8 cellular contexts compared by ENCODE assay signal in the genomic region with DNA sequence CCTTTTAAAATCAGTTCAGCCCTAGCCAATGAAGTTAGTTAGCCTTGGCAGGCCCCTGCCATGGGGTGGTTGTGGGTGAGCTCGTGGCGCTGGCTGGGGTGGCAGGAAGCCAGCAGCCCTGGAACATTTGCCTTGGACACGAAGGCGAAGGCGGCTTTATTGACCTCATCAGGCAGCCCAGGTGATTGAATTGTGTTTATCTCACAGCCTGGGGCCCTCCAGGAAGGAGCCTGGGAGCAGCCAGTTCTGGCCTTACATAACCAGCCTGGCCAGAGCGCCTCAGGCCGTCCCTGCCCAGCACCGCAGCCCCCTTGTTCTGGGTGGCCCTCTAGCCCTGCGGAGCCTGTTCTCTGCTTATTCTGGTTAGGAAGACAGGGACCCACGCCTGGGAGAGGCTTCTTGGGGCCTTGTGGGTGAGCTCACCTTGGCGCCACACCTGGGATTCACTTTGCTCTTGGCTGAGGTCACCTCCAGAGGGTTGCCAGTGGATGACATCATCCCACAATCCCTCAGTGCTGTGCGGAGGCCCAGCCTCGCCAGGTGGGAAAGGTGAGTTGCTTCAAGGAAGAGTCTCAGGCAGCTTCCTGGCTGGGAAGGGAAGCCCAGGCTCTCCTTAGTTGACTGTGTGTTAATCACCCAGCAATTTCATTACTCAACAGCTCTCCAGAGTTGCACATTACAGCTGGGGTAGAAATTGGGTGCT. TPM values are rescaled to one million over a fixed set of nuclear protein-coding genes. Genes with fewer than 3 reads are reported as not detected.
A peak's percentile ranks its signal among the peaks of the same experiment; 100 is the strongest.
DNase-seq lines count a peak whose midpoint lies in the region; ATAC-seq and TF ChIP-seq lines count a peak whose summit lies in the region.

No MANE protein-coding gene starts in this region.

- WGBS in thymus = 92% methylated on average over 13 of the region's 13 CpGs

- H3K4me3 ChIP-seq in astrocyte of the spinal cord (ENCODE audit: low read depth, low read length) (no peak overlapping the region), kidney epithelial cell (ENCODE audit: low read depth, low read length) (no peak overlapping the region), thymus (ENCODE audit: low read length) (no peak overlapping the region), H7 (ENCODE audit: insufficient read depth, low read depth, low read length) (no peak overlapping the region)

- no peak overlapping the region for H3K4me3 Mint-ChIP-seq in activated CD4-positive, alpha-beta T cell treated with anti-CD3 and anti-CD28 coated beads for 36 hours

- ATAC-seq in GM18520 (IDR thresholded peaks at IDR 0.05; ENCODE audit: unreplicated experiment) = no peak
- no peak for ATAC-seq in activated CD4-positive, alpha-beta T cell treated with anti-CD3 and anti-CD28 coated beads for 36 hours

- H3K4me1 Mint-ChIP-seq in activated CD4-positive, alpha-beta T cell treated with anti-CD3 and anti-CD28 coated beads for 36 hours = peaks cover 2% of the 10 kb centered on the region

- H3K9me3 ChIP-seq in thymus (ENCODE audit: control insufficient read depth) = no peaks in the 10 kb centered on the region

- no peak overlapping the region for H3K27ac Mint-ChIP-seq in activated CD4-positive, alpha-beta T cell treated with anti-CD3 and anti-CD28 coated beads for 36 hours

- in situ Hi-C loops in astrocyte of the spinal cord (cut with HindIII; ENCODE audit: low sequenced_read_pairs) = no loop called here

- CTCF ChIA-PET in activated CD4-positive, alpha-beta T cell treated with anti-CD3 and anti-CD28 coated beads for 36 hours (lab: Charles Lee) = interaction anchor here (0.7 to 1.2 kb wide), 4 partner anchors 13 to 190 kb away, joined by 3 to 4 read pairs (median 3); no protein-coding TSS in a partner anchor

- H3K36me3 ChIP-seq in kidney epithelial cell (ENCODE audit: control insufficient read depth, insufficient read depth, low read length) (no peaks in the 10 kb centered on the region), thymus (ENCODE audit: control insufficient read depth, insufficient read depth) (peaks cover 61% of the 10 kb centered on the region), H7 (replicated peaks; ENCODE audit: control insufficient read depth, insufficient read depth, low read length) (peaks cover 9% of the 10 kb centered on the region)

- TF ChIP-seq CTCF in astrocyte of the spinal cord (IDR thresholded peaks at IDR 0.05; ENCODE audit: low read depth, low read length) = no peak
- no peak for TF ChIP-seq CTCF in kidney epithelial cell (IDR thresholded peaks at IDR 0.05; ENCODE audit: insufficient read depth, low read length, poor library complexity, severe bottlenecking)

- H3K36me3 Mint-ChIP-seq in activated CD4-positive, alpha-beta T cell treated with anti-CD3 and anti-CD28 coated beads for 36 hours (ENCODE audit: low read depth) = peaks cover 2% of the 10 kb centered on the region

- POLR2A ChIA-PET in activated CD4-positive, alpha-beta T cell treated with anti-CD3 and anti-CD28 coated beads for 36 hours (lab: Charles Lee) = no interaction called here

- no peaks in the 10 kb centered on the region for H3K4me1 ChIP-seq in thymus (ENCODE audit: control insufficient read depth, insufficient read depth, low read length)

- no peaks in the 10 kb centered on the region for H3K27me3 Mint-ChIP-seq in activated CD4-positive, alpha-beta T cell treated with anti-CD3 and anti-CD28 coated beads for 36 hours

- H3K9me3 Mint-ChIP-seq in activated CD4-positive, alpha-beta T cell treated with anti-CD3 and anti-CD28 coated beads for 36 hours (ENCODE audit: low read depth) = no peaks in the 10 kb centered on the region

- DNase-seq in HuH-7.5 (ENCODE audit: low spot score) = peak; percentile 39
- peak; percentile 85 for DNase-seq in astrocyte of the spinal cord (ENCODE audit: low read depth, low spot score)
- peak; percentile 89 for DNase-seq in kidney epithelial cell (ENCODE audit: low read depth)
- DNase-seq in H7 = no peak
- DNase-seq in NCI-H187 treated with DMSO at 0.1 percent for 48 hours (lab: John Stamatoyannopoulos, UW) = no peak
- DNase-seq in activated CD4-positive, alpha-beta T cell treated with anti-CD3 and anti-CD28 coated beads for 36 hours = no peak

- H3K27me3 ChIP-seq in kidney epithelial cell (ENCODE audit: control insufficient read depth, insufficient read depth, low read length) = no peaks in the 10 kb centered on the region
- H3K27me3 ChIP-seq in thymus (ENCODE audit: control insufficient read depth, insufficient read depth) = no peaks in the 10 kb centered on the region
- no peaks in the 10 kb centered on the region for H3K27me3 ChIP-seq in H7 (ENCODE audit: control insufficient read depth, insufficient read depth, low read length)

- H3K27ac ChIP-seq in thymus (ENCODE audit: low read depth) = peak overlapping the region; percentile 77

- intact Hi-C loops in activated CD4-positive, alpha-beta T cell treated with anti-CD3 and anti-CD28 coated beads for 36 hours (cut with DNase I, micrococcal nuclease) = no loop called here

RNA-seq across cellular contexts. Expression of gene RPL26L1, which starts 54.4 kb away (rescaled TPM):
- 71.5 and 81.1 TPM in 2 replicates for total RNA-seq in kidney epithelial cell
- 62.4 TPM for polyA plus RNA-seq in thymus
- total RNA-seq in H7 (2014; rRNA removed; shearing (Covaris generic)) = 42.7 and 45.9 TPM in 2 replicates
- total RNA-seq in activated CD4-positive, alpha-beta T cell treated with anti-CD3 and anti-CD28 coated beads for 36 hours = 10 to 100 TPM; 62.8 to 72.6 TPM

Comparison
In these comparisons a context has a peak if more than half of its experiments do, and no peak if none do; other contexts are left out.
1. DNase-seq: peak in HuH-7.5 (single experiment), astrocyte of the spinal cord (single experiment) and kidney epithelial cell (single experiment); none in H7 (single experiment), NCI-H187 treated with DMSO at 0.1 percent for 48 hours (single experiment) and activated CD4-positive, alpha-beta T cell treated with anti-CD3 and anti-CD28 coated beads for 36 hours (single experiment).